Comparison of ENCODE assay signal across 1 cellular context in genomic region chr10:3469639-3470020, GRCh38.
TF ChIP-seq lines count a peak whose summit lies in the region.

No MANE protein-coding gene starts in this region.

TF ChIP-seq in SK-N-SH treated with all-trans-retinoic acid at 6 μM for 48 hours, 23 proteins besides CTCF, POLR2A, EP300 and RAD21 (continued from another document):
- TF ChIP-seq ARNTL (CRISPR knock-in tag; IDR thresholded peaks at IDR 0.05; ENCODE audit: borderline replicate concordance, low read depth) (no peak), TOX (CRISPR knock-in tag; IDR thresholded peaks at IDR 0.05; ENCODE audit: borderline replicate concordance) (no peak), BACH2 (CRISPR knock-in tag; IDR thresholded peaks at IDR 0.05; ENCODE audit: borderline replicate concordance) (no peak), TCF4 (CRISPR knock-in tag; IDR thresholded peaks at IDR 0.05; ENCODE audit: borderline replicate concordance) (no peak)
